In genomic region chr12:69254046-69254445, GRCh38 we compare ENCODE assay signal across 8 cellular contexts. TPM values are rescaled to one million over a fixed set of nuclear protein-coding genes. Genes with fewer than 3 reads are reported as not detected.
DNase-seq lines count a peak whose midpoint lies in the region; ATAC-seq and TF ChIP-seq lines count a peak whose summit lies in the region.

No MANE protein-coding gene starts in this region.

- no peaks in the 10 kb centered on the region for H3K9me3 Mint-ChIP-seq in activated CD4-positive, alpha-beta memory T cell treated with anti-CD3 and anti-CD28 coated beads, Interleukin-2, amount 10 ng/mL, durations not matched to agents 7 days and 5 days
- H3K9me3 Mint-ChIP-seq in glutamatergic neuron (ENCODE audit: unreplicated experiment): peaks cover 1% of the 10 kb centered on the region

- H3K4me1 Mint-ChIP-seq in activated CD4-positive, alpha-beta memory T cell treated with anti-CD3 and anti-CD28 coated beads, Interleukin-2, amount 10 ng/mL, durations not matched to agents 7 days and 5 days: peaks cover 31% of the 10 kb centered on the region
- H3K4me1 Mint-ChIP-seq in glutamatergic neuron (ENCODE audit: low read depth, unreplicated experiment): peaks cover 21% of the 10 kb centered on the region

- H3K9ac ChIP-seq in Loucy (ENCODE audit: low read depth, low read length, poor library complexity, severe bottlenecking) (no peak overlapping the region), smooth muscle cell (ENCODE audit: low read depth) (no peak overlapping the region)

- H3K36me3 Mint-ChIP-seq in activated CD4-positive, alpha-beta memory T cell treated with anti-CD3 and anti-CD28 coated beads, Interleukin-2, amount 10 ng/mL, durations not matched to agents 7 days and 5 days (ENCODE audit: low read depth): peaks cover 40% of the 10 kb centered on the region
- H3K36me3 Mint-ChIP-seq in glutamatergic neuron (ENCODE audit: unreplicated experiment): peaks cover 5% of the 10 kb centered on the region

- ATAC-seq in GM21576 (IDR thresholded peaks at IDR 0.05; ENCODE audit: unreplicated experiment): peak; percentile 64

- H3K9me3 ChIP-seq in Loucy (ENCODE audit: insufficient read depth, low read depth, low read length) (no peaks in the 10 kb centered on the region), smooth muscle cell (replicated peaks; ENCODE audit: low read depth) (peaks cover 6% of the 10 kb centered on the region)

- peaks cover 81% of the 10 kb centered on the region for H4K20me1 ChIP-seq in Loucy (ENCODE audit: insufficient read depth, low read length, poor library complexity, severe bottlenecking)
- H4K20me1 ChIP-seq in smooth muscle cell (ENCODE audit: low read depth): peaks cover 80% of the 10 kb centered on the region

- H3K79me2 ChIP-seq in Loucy (ENCODE audit: insufficient read depth, low read length) (peaks cover 81% of the 10 kb centered on the region), smooth muscle cell (ENCODE audit: low read depth) (peaks cover 87% of the 10 kb centered on the region)

- H3F3A ChIP-seq in Loucy (ENCODE audit: low read depth) (0 out of 2 replicates have a peak, but pooled peaks cover 2% of the 10 kb centered on the region), smooth muscle cell (ENCODE audit: low read depth) (no peaks in the 10 kb centered on the region)

- TF ChIP-seq CTCF in Loucy (conservative IDR thresholded peaks at IDR 0.05; ENCODE audit: low read length): peak; percentile 86
- peak; percentile 77 for TF ChIP-seq CTCF in glutamatergic neuron (IDR thresholded peaks at IDR 0.05; ENCODE audit: partially characterized antibody, unreplicated experiment)
- peak; percentile 50 for TF ChIP-seq CTCF in smooth muscle cell (IDR thresholded peaks at IDR 0.05; ENCODE audit: borderline replicate concordance, insufficient read depth, poor library complexity, severe bottlenecking)

- DNase-seq in SIG-M5 treated with dmso at 0.1 percent for 504 hours (lab: John Stamatoyannopoulos, UW; ENCODE audit: unreplicated experiment) (peak; percentile 57), SIG-M5 (lab: John Stamatoyannopoulos, UW) (no peak), glutamatergic neuron (no peak), smooth muscle cell (lab: John Stamatoyannopoulos, UW; ENCODE audit: unreplicated experiment) (no peak), NCI-H1930 (lab: John Stamatoyannopoulos, UW) (no peak)
- DNase-seq in activated CD4-positive, alpha-beta memory T cell treated with anti-CD3 and anti-CD28 coated beads, Interleukin-2, amount 10 ng/mL, durations not matched to agents 7 days and 5 days: no peak

- no peaks in the 10 kb centered on the region for H3K27me3 Mint-ChIP-seq in activated CD4-positive, alpha-beta memory T cell treated with anti-CD3 and anti-CD28 coated beads, Interleukin-2, amount 10 ng/mL, durations not matched to agents 7 days and 5 days
- no peaks in the 10 kb centered on the region for H3K27me3 Mint-ChIP-seq in glutamatergic neuron (ENCODE audit: unreplicated experiment)

- no peak overlapping the region for H3K27ac ChIP-seq in smooth muscle cell (ENCODE audit: low read depth)

- H3K27me3 ChIP-seq in Loucy (ENCODE audit: insufficient read depth, low read length, poor library complexity, severe bottlenecking) (no peaks in the 10 kb centered on the region), smooth muscle cell (ENCODE audit: low read depth) (no peaks in the 10 kb centered on the region)

- POLR2A ChIA-PET in activated CD4-positive, alpha-beta memory T cell treated with anti-CD3 and anti-CD28 coated beads, Interleukin-2, amount 10 ng/mL, durations not matched to agents 7 days and 5 days (lab: Charles Lee): interaction anchor here (0.8 to 1.4 kb wide), 7 partner anchors 12 to 106 kb away, joined by 3 to 7 read pairs (median 4); no protein-coding TSS in a partner anchor

- H3K9me2 ChIP-seq in Loucy (replicated peaks; ENCODE audit: low read depth, low read length): no peaks in the 10 kb centered on the region

- H3K4me3 ChIP-seq in Loucy (ENCODE audit: low read length, poor library complexity, severe bottlenecking): no peak overlapping the region
- no peak overlapping the region for H3K4me3 ChIP-seq in smooth muscle cell

- H3K27ac Mint-ChIP-seq in activated CD4-positive, alpha-beta memory T cell treated with anti-CD3 and anti-CD28 coated beads, Interleukin-2, amount 10 ng/mL, durations not matched to agents 7 days and 5 days: peak overlapping the region; percentile 48
- no peak overlapping the region for H3K27ac Mint-ChIP-seq in glutamatergic neuron (ENCODE audit: unreplicated experiment)

- H3K4me3 Mint-ChIP-seq in activated CD4-positive, alpha-beta memory T cell treated with anti-CD3 and anti-CD28 coated beads, Interleukin-2, amount 10 ng/mL, durations not matched to agents 7 days and 5 days: no peak overlapping the region
- no peak overlapping the region for H3K4me3 Mint-ChIP-seq in glutamatergic neuron (ENCODE audit: unreplicated experiment)

- H3K36me3 ChIP-seq in Loucy (ENCODE audit: insufficient read depth, low read length): peaks cover 52% of the 10 kb centered on the region
- H3K36me3 ChIP-seq in smooth muscle cell (ENCODE audit: low read depth): peaks cover 20% of the 10 kb centered on the region

- H3K4me2 ChIP-seq in Loucy (ENCODE audit: low read depth, low read length, poor library complexity, severe bottlenecking): no peak overlapping the region
- no peak overlapping the region for H3K4me2 ChIP-seq in smooth muscle cell

- H3K4me1 ChIP-seq in Loucy (ENCODE audit: insufficient read depth, low read length, poor library complexity, severe bottlenecking): peaks cover 18% of the 10 kb centered on the region
- peaks cover 7% of the 10 kb centered on the region for H3K4me1 ChIP-seq in smooth muscle cell (ENCODE audit: low read depth)

- H2AFZ ChIP-seq in Loucy (ENCODE audit: low read length) (no peak overlapping the region), smooth muscle cell (ENCODE audit: low read depth) (no peak overlapping the region)

- CTCF ChIA-PET in activated CD4-positive, alpha-beta memory T cell treated with anti-CD3 and anti-CD28 coated beads, Interleukin-2, amount 10 ng/mL, durations not matched to agents 7 days and 5 days (lab: Charles Lee): interaction anchor here (0.7 to 3.9 kb wide), 15 partner anchors 9 to 446 kb away, joined by 3 to 76 read pairs (median 4); partner anchors contain the start of genes CCT2 and MDM2

RNA-seq across cellular contexts. Expression of gene CPSF6, which starts 14.7 kb away (rescaled TPM):
- 10 to 100 TPM; 89.9 to 91.6 TPM for total RNA-seq in activated CD4-positive, alpha-beta memory T cell treated with anti-CD3 and anti-CD28 coated beads, Interleukin-2, amount 10 ng/mL, durations not matched to agents 7 days and 5 days
- total RNA-seq in glutamatergic neuron (ENCODE audit: unreplicated experiment) (167 TPM), smooth muscle cell (21.5 and 24.6 TPM in 2 replicates)
- polyA plus RNA-seq in smooth muscle cell: 35.9 and 42.6 TPM in 2 replicates
